Comparison of ENCODE assay signal across 13 cellular contexts in the genomic region with DNA sequence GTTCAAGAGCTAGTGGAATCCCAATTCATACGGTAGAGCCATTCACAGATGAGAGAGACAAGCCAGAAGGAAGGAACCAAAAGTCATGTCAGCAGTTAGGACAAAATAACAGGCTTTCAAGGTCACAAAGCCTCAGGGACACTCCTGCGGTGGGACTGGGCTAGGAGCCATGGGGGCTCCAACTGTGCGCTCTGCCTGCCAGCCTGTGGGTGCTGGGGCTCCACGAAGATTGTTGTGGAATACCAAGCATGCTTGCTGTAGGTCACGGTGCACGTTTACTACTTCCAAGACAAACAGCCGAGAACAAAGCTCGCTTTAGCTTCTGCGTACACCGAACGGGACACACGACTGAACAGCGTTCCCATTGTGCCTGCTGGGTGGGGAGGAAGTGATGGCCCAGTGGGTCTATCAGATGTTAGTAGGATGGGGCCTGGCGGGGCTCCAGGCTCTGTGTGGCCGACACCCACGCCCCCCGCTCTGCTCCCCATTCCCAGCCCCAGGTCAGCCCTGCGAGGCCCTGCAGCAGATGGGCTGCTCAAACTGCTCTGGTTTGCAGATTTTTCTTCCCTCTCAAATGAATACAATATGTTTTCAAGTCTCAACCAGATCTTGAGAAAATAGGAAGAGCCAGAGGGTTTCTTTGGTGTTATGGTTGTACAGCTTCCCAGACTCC.
DNase-seq lines count a peak whose midpoint lies in the region; ATAC-seq and TF ChIP-seq lines count a peak whose summit lies in the region.
"Had no signal": no experiment of that assay in that cellular context is flagged by ENCODE, and none has a peak within 500 bp of the region (broad histone marks: within the 10 kb centered on the region; RNA-seq: fewer than 3 reads in every experiment).

No MANE protein-coding gene starts in this region.

- intact Hi-C loops in heart right ventricle (cut with DNase I) (loop anchor here in 1 of 10 donors (5.0 kb wide), 1 partner anchor 40 kb away; no protein-coding TSS in a partner anchor), posterior vena cava (cut with DNase I) (no loop called here)

- H3K4me1 ChIP-seq in heart right ventricle: peaks cover 0 to 37% (median 15%) of the 10 kb centered on the region in 9 donors
- no peaks in the 10 kb centered on the region for H3K4me1 ChIP-seq in effector memory CD4-positive, alpha-beta T cell (ENCODE audit: control insufficient read depth, insufficient read depth, low read length, poor library complexity, severe bottlenecking)

- peaks cover 0 to 71% (median 5%) of the 10 kb centered on the region in 9 donors for H3K36me3 ChIP-seq in heart right ventricle
- H3K36me3 ChIP-seq in effector memory CD4-positive, alpha-beta T cell (ENCODE audit: control insufficient read depth, insufficient read depth, low read length): no peaks in the 10 kb centered on the region

- H3K4me3 ChIP-seq in heart right ventricle: no peak overlapping the region
- H3K4me3 ChIP-seq in effector memory CD4-positive, alpha-beta T cell (ENCODE audit: insufficient read depth, low read depth, low read length, poor library complexity, severe bottlenecking): no peak overlapping the region
- H3K4me3 ChIP-seq: K562 had no signal

- ATAC-seq in heart right ventricle: peak; percentile 58 to 86 (median 73)
- ATAC-seq: K562 had no signal

- no peaks in the 10 kb centered on the region for H3K4me1 Mint-ChIP-seq in T-helper 2 cell treated with Interferon-gamma antibody and Interleukin-4, amounts not matched to agents 5 μg/mL and 100 μg/mL, for 36 hours (ENCODE audit: low read depth)

- H3K9me3 Mint-ChIP-seq in T-helper 2 cell treated with Interferon-gamma antibody and Interleukin-4, amounts not matched to agents 5 μg/mL and 100 μg/mL, for 36 hours: no peaks in the 10 kb centered on the region

- no peak overlapping the region for H3K27ac Mint-ChIP-seq in T-helper 2 cell treated with Interferon-gamma antibody and Interleukin-4, amounts not matched to agents 5 μg/mL and 100 μg/mL, for 36 hours

- peak overlapping the region; percentile 7 to 80 (median 52) for H3K27ac ChIP-seq in heart right ventricle
- no peak overlapping the region for H3K27ac ChIP-seq in effector memory CD4-positive, alpha-beta T cell (ENCODE audit: insufficient read depth, low read length, poor library complexity, severe bottlenecking)

- 37 to 52% methylated on average over 18 of the region's 18 CpGs for WGBS in heart right ventricle, 2 donors

- no peaks in the 10 kb centered on the region for H3K27me3 Mint-ChIP-seq in T-helper 2 cell treated with Interferon-gamma antibody and Interleukin-4, amounts not matched to agents 5 μg/mL and 100 μg/mL, for 36 hours (ENCODE audit: low read depth)

- no peak for TF ChIP-seq CTCF in heart right ventricle (IDR thresholded peaks at IDR 0.05)

- H3K4me3 Mint-ChIP-seq in T-helper 2 cell treated with Interferon-gamma antibody and Interleukin-4, amounts not matched to agents 5 μg/mL and 100 μg/mL, for 36 hours: no peak overlapping the region

- no peaks in the 10 kb centered on the region for H3K27me3 ChIP-seq in heart right ventricle
- H3K27me3 ChIP-seq in effector memory CD4-positive, alpha-beta T cell (replicated peaks; ENCODE audit: control insufficient read depth, insufficient read depth, low read length, poor library complexity, severe bottlenecking): no peaks in the 10 kb centered on the region

- DNase-seq in AG08395 (ENCODE audit: low spot score) (peak; percentile 29), astrocyte of the hippocampus (ENCODE audit: low read depth, low spot score) (peak; percentile 89), heart right ventricle (peak; percentile 49 to 66), posterior vena cava (ENCODE audit: low spot score) (peak; percentile 53), SW480 (ENCODE audit: low spot score) (no peak)
- DNase-seq in effector memory CD4-positive, alpha-beta T cell: no peak
- no peak for DNase-seq in stimulated activated CD4-positive, alpha-beta T cell treated with anti-CD3 and anti-CD28 coated beads, Interleukin-15, amount 100 ng/mL, for 24 hours
- no peak for DNase-seq in T-helper 2 cell treated with Interferon-gamma antibody and Interleukin-4, amounts not matched to agents 5 μg/mL and 100 μg/mL, for 36 hours (ENCODE audit: low spot score)
- DNase-seq: activated CD4-positive, CD25-positive, alpha-beta regulatory T cell treated with anti-CD3 and anti-CD28 coated beads, Interleukin-2, amount 50 U/mL, for 72 hours; activated gamma-delta T cell; NCI-H2107; RPMI8226 had no signal

- no peaks in the 10 kb centered on the region for H3K36me3 Mint-ChIP-seq in T-helper 2 cell treated with Interferon-gamma antibody and Interleukin-4, amounts not matched to agents 5 μg/mL and 100 μg/mL, for 36 hours (ENCODE audit: low read depth)

- H3K9me3 ChIP-seq in heart right ventricle: no peaks in the 10 kb centered on the region
- H3K9me3 ChIP-seq in effector memory CD4-positive, alpha-beta T cell (ENCODE audit: control insufficient read depth, low read length): no peaks in the 10 kb centered on the region

Comparison
In these comparisons a context has a peak if more than half of its experiments do, and no peak if none do; other contexts are left out.
1. DNase-seq: peak in AG08395 (single experiment), astrocyte of the hippocampus (single experiment), heart right ventricle (2 of 2) and posterior vena cava (single experiment); none in effector memory CD4-positive, alpha-beta T cell (0 of 3), SW480 (single experiment), stimulated activated CD4-positive, alpha-beta T cell treated with anti-CD3 and anti-CD28 coated beads, Interleukin-15, amount 100 ng/mL, for 24 hours (single experiment) and T-helper 2 cell treated with Interferon-gamma antibody and Interleukin-4, amounts not matched to agents 5 μg/mL and 100 μg/mL, for 36 hours (single experiment).